Comparison of ENCODE assay signal across 15 cellular contexts in the genomic region with DNA sequence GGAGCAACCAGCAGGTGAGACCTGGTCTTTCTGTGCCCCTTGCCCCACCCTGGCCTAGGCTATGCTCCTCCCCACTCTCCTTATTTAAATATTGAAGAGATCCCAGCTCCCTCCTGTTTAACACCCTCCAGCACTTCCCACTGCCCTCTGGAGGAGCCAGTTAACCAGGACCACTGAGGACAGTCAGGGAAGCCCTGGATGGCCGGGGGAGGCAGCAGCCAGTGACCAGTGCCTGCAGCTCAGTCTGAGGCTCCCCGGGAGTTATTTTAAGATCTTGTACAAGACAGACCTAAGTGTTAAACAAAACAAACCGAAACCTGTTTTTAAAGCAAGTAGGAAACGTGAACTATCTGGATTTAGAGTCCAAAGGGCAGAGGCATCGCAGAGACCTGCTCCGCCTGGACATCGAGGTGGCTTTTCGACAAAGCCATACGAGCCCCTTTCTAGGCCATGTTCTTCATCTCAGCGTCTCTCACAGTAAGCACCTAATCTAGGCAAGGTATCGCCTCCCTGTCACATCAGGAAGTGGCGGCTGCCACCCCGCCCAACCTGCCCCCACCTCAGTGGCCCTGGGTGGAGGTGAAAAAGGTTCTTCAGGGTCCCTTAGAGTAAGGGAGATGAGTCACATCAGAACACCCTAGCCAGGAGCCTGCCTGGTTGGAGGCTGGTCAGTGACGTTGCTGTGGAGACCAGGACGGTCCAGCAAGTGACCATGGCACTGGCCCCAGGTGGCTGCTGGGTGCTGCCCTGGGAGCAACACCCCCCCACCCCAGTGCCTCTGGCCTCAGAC. TPM values are rescaled to one million over a fixed set of nuclear protein-coding genes. Genes with fewer than 3 reads are reported as not detected.
DNase-seq lines count a peak whose midpoint lies in the region; ATAC-seq and TF ChIP-seq lines count a peak whose summit lies in the region.
"Had no signal": no experiment of that assay in that cellular context is flagged by ENCODE, and none has a peak within 500 bp of the region (broad histone marks: within the 10 kb centered on the region; RNA-seq: fewer than 3 reads in every experiment).

No MANE protein-coding gene starts in this region.

- CTCF ChIA-PET in activated CD4-positive, alpha-beta memory T cell treated with anti-CD3 and anti-CD28 coated beads for 36 hours (lab: Charles Lee): interaction anchor here (5.4 kb wide), 1 partner anchor 170 kb away, joined by 111 read pairs; no protein-coding TSS in a partner anchor

- H3K27me3 ChIP-seq in Peyer's patch (no peaks in the 10 kb centered on the region), mesenchymal stem cell (ENCODE audit: control insufficient read depth in 1 of 2, insufficient read depth in 1 of 2, low read length in 2 of 2) (peaks cover 0 to 30% of the 10 kb centered on the region in 2 experiments)

- DNase-seq in activated T-cell treated with anti-CD3 and anti-CD28 coated beads for 1 hour (ENCODE audit: low read depth) (peak; percentile 20), immature natural killer cell (peak; percentile 83 to 84 (median 83)), Peyer's patch (no peak), mesenchymal stem cell (no peak)
- DNase-seq in activated T-cell treated with anti-CD3 and anti-CD28 coated beads, Interleukin-2, amount 50 U/mL, for 24 hours: no peak
- DNase-seq in activated CD4-positive, alpha-beta memory T cell treated with anti-CD3 and anti-CD28 coated beads for 36 hours: peak; percentile 12
- DNase-seq in stimulated activated CD8-positive, alpha-beta memory T cell treated with anti-CD3 and anti-CD28 coated beads, Interleukin-4, amount 100 ng/mL, for 1 hour (ENCODE audit: low read depth in 2 of 2, low spot score in 1 of 2): peak; percentile 31 to 42
- DNase-seq: ACHN, esophagus squamous epithelium, left ventricle myocardium inferior, NCI-H1048 had no signal

- WGBS in mesenchymal stem cell: 80% methylated on average over 13 of the region's 15 CpGs

- peaks cover 4% of the 10 kb centered on the region for H3K9me3 Mint-ChIP-seq in activated T-cell treated with anti-CD3 and anti-CD28 coated beads, Interleukin-2, amount 50 U/mL, for 24 hours
- H3K9me3 Mint-ChIP-seq in activated CD4-positive, alpha-beta memory T cell treated with anti-CD3 and anti-CD28 coated beads for 36 hours: peaks cover 6% of the 10 kb centered on the region
- H3K9me3 Mint-ChIP-seq in immature natural killer cell: peaks cover 0 to 10% (median 7%) of the 10 kb centered on the region in 6 donors

- H2BK5ac ChIP-seq in mesenchymal stem cell (ENCODE audit: low read depth, low read length, poor library complexity, severe bottlenecking): no peak overlapping the region

- H3K9me3 ChIP-seq in Peyer's patch: peaks cover 0 to under 1% (median 0%) of the 10 kb centered on the region in 4 donors
- peaks cover 4% of the 10 kb centered on the region for H3K9me3 ChIP-seq in mesenchymal stem cell (ENCODE audit: control insufficient read depth, low read length)

- no peak overlapping the region for H2BK15ac ChIP-seq in mesenchymal stem cell (ENCODE audit: low read depth, poor library complexity, severe bottlenecking)

- H4K8ac ChIP-seq in mesenchymal stem cell (ENCODE audit: low read length): no peak overlapping the region

- no peak overlapping the region for H4K91ac ChIP-seq in mesenchymal stem cell (ENCODE audit: low read length)

- H3K27ac Mint-ChIP-seq in activated T-cell treated with anti-CD3 and anti-CD28 coated beads, Interleukin-2, amount 50 U/mL, for 24 hours: no peak overlapping the region
- no peak overlapping the region for H3K27ac Mint-ChIP-seq in activated CD4-positive, alpha-beta memory T cell treated with anti-CD3 and anti-CD28 coated beads for 36 hours
- H3K27ac Mint-ChIP-seq in immature natural killer cell: peak overlapping the region; percentile 92 to 99 (median 96)
- H3K27ac Mint-ChIP-seq: activated naive CD8-positive, alpha-beta T cell had no signal

- H2BK12ac ChIP-seq in mesenchymal stem cell (ENCODE audit: low read length in 2 of 2): no peak overlapping the region

- no peak for TF ChIP-seq POLR2A in Peyer's patch (IDR thresholded peaks at IDR 0.05)

- no peak overlapping the region for H2AK5ac ChIP-seq in mesenchymal stem cell (ENCODE audit: low read length, severe bottlenecking)

- no peak overlapping the region for H3K18ac ChIP-seq in mesenchymal stem cell (ENCODE audit: low read depth in 1 of 2, low read length in 2 of 2)

- no peak overlapping the region for H2BK120ac ChIP-seq in mesenchymal stem cell (ENCODE audit: low read depth, low read length)

- no peak overlapping the region for H3K23ac ChIP-seq in mesenchymal stem cell (ENCODE audit: low read length in 2 of 2)

- H3K4me3 ChIP-seq in Peyer's patch (no peak overlapping the region), mesenchymal stem cell (ENCODE audit: insufficient read depth in 1 of 2, low read depth in 1 of 2, low read length in 2 of 2) (no peak overlapping the region)
- H3K4me3 ChIP-seq: esophagus squamous epithelium, left ventricle myocardium inferior had no signal

- H3K9ac ChIP-seq in mesenchymal stem cell (ENCODE audit: low read length): no peak overlapping the region

- no peaks in the 10 kb centered on the region for H3K79me1 ChIP-seq in mesenchymal stem cell (replicated peaks; ENCODE audit: low read length, poor library complexity, severe bottlenecking)

- no peak overlapping the region for H3K4me2 ChIP-seq in mesenchymal stem cell (ENCODE audit: low read length, poor library complexity, severe bottlenecking)

- TF ChIP-seq CTCF in Peyer's patch (IDR thresholded peaks at IDR 0.05): no peak

- ATAC-seq in GM21515 (IDR thresholded peaks at IDR 0.05; ENCODE audit: unreplicated experiment): no peak
- ATAC-seq: activated CD4-positive, CD25-positive, alpha-beta regulatory T cell treated with anti-CD3 and anti-CD28 coated beads, Interleukin-2, amount 50 U/mL, for 24 hours; Panc1 had no signal

- H3K4me3 Mint-ChIP-seq in activated T-cell treated with anti-CD3 and anti-CD28 coated beads, Interleukin-2, amount 50 U/mL, for 24 hours: no peak overlapping the region
- H3K4me3 Mint-ChIP-seq in activated CD4-positive, alpha-beta memory T cell treated with anti-CD3 and anti-CD28 coated beads for 36 hours: no peak overlapping the region
- H3K4me3 Mint-ChIP-seq in immature natural killer cell: peak overlapping the region; percentile 83 to 90 (median 86)
- H3K4me3 Mint-ChIP-seq: activated naive CD8-positive, alpha-beta T cell had no signal

- H3K36me3 ChIP-seq in Peyer's patch (no peaks in the 10 kb centered on the region), mesenchymal stem cell (ENCODE audit: control insufficient read depth in 1 of 2, insufficient read depth in 2 of 2, low read depth in 1 of 2, low read length in 2 of 2) (peaks cover 0 to 70% of the 10 kb centered on the region in 2 experiments)
- H3K36me3 ChIP-seq: left ventricle myocardium inferior had no signal

- H3K4me1 Mint-ChIP-seq in activated T-cell treated with anti-CD3 and anti-CD28 coated beads, Interleukin-2, amount 50 U/mL, for 24 hours (ENCODE audit: low read depth): peaks cover 33% of the 10 kb centered on the region
- peaks cover 26% of the 10 kb centered on the region for H3K4me1 Mint-ChIP-seq in activated CD4-positive, alpha-beta memory T cell treated with anti-CD3 and anti-CD28 coated beads for 36 hours (ENCODE audit: low read depth)
- peaks cover 67 to 68% of the 10 kb centered on the region in 2 donors for H3K4me1 Mint-ChIP-seq in immature natural killer cell

- peaks cover 21% of the 10 kb centered on the region for H3K27me3 Mint-ChIP-seq in activated T-cell treated with anti-CD3 and anti-CD28 coated beads, Interleukin-2, amount 50 U/mL, for 24 hours
- peaks cover 8% of the 10 kb centered on the region for H3K27me3 Mint-ChIP-seq in activated CD4-positive, alpha-beta memory T cell treated with anti-CD3 and anti-CD28 coated beads for 36 hours
- H3K27me3 Mint-ChIP-seq in immature natural killer cell (ENCODE audit: low read depth in 3 of 3): peaks cover 7 to 17% (median 11%) of the 10 kb centered on the region in 3 donors
- H3K27me3 Mint-ChIP-seq: activated naive CD8-positive, alpha-beta T cell had no signal

- H3K36me3 Mint-ChIP-seq in activated T-cell treated with anti-CD3 and anti-CD28 coated beads, Interleukin-2, amount 50 U/mL, for 24 hours (ENCODE audit: low read depth): no peaks in the 10 kb centered on the region
- no peaks in the 10 kb centered on the region for H3K36me3 Mint-ChIP-seq in activated CD4-positive, alpha-beta memory T cell treated with anti-CD3 and anti-CD28 coated beads for 36 hours
- H3K36me3 Mint-ChIP-seq in immature natural killer cell: peaks cover 1 to 7% (median 1%) of the 10 kb centered on the region in 3 donors

- no peak overlapping the region for H3K14ac ChIP-seq in mesenchymal stem cell (ENCODE audit: low read length in 2 of 2)

- POLR2A ChIA-PET in activated CD4-positive, alpha-beta memory T cell treated with anti-CD3 and anti-CD28 coated beads for 36 hours (lab: Charles Lee): no interaction called here

- H3K4me1 ChIP-seq in Peyer's patch (peaks cover 0 to 24% (median 4%) of the 10 kb centered on the region in 4 donors), mesenchymal stem cell (ENCODE audit: control insufficient read depth, insufficient read depth, low read depth, low read length) (peaks cover 27% of the 10 kb centered on the region)
- H3K4me1 ChIP-seq: left ventricle myocardium inferior had no signal

- H2AFZ ChIP-seq in mesenchymal stem cell (ENCODE audit: low read depth, low read length): no peak overlapping the region

- intact Hi-C loops in activated CD4-positive, alpha-beta memory T cell treated with anti-CD3 and anti-CD28 coated beads for 36 hours (cut with micrococcal nuclease): no loop called here

- H3K27ac ChIP-seq in Peyer's patch (peak overlapping the region in 1 of 4 donors; percentile 43), mesenchymal stem cell (ENCODE audit: low read length, poor library complexity, severe bottlenecking) (no peak overlapping the region)
- H3K27ac ChIP-seq: left ventricle myocardium inferior had no signal

- H3K4ac ChIP-seq in mesenchymal stem cell (ENCODE audit: low read depth in 1 of 2, low read length in 2 of 2): no peak overlapping the region

RNA-seq across cellular contexts. Expression of gene TRMU, which starts 35.3 kb away (rescaled TPM):
- 10 to 100 TPM; 61.3 to 63.2 TPM for total RNA-seq in activated CD4-positive, alpha-beta memory T cell treated with anti-CD3 and anti-CD28 coated beads for 36 hours
- 10 to 100 TPM; 12.3 to 18.5 (median 16.8) TPM for polyA plus RNA-seq in immature natural killer cell
- 100 to 1,000 TPM in 1 of 4 donors, 10 to 100 TPM in 3; 35.2 to 101 (median 83.3) TPM for total RNA-seq in Peyer's patch
- 15.7 TPM for polyA plus RNA-seq in mesenchymal stem cell (2013, experiment 1 of 2)
- polyA plus RNA-seq in mesenchymal stem cell (2013, experiment 2 of 2): 15.2 TPM

Comparison
In these comparisons a context has a peak if more than half of its experiments do, and no peak if none do; other contexts are left out.
1. DNase-seq: peak in activated T-cell treated with anti-CD3 and anti-CD28 coated beads for 1 hour (single experiment), activated CD4-positive, alpha-beta memory T cell treated with anti-CD3 and anti-CD28 coated beads for 36 hours (single experiment), immature natural killer cell (3 of 3) and stimulated activated CD8-positive, alpha-beta memory T cell treated with anti-CD3 and anti-CD28 coated beads, Interleukin-4, amount 100 ng/mL, for 1 hour (2 of 2); none in activated T-cell treated with anti-CD3 and anti-CD28 coated beads, Interleukin-2, amount 50 U/mL, for 24 hours (single experiment), Peyer's patch (0 of 3) and mesenchymal stem cell (single experiment).
2. H3K27ac Mint-ChIP-seq: peak in immature natural killer cell (6 of 6); none in activated T-cell treated with anti-CD3 and anti-CD28 coated beads, Interleukin-2, amount 50 U/mL, for 24 hours (single experiment) and activated CD4-positive, alpha-beta memory T cell treated with anti-CD3 and anti-CD28 coated beads for 36 hours (single experiment).
3. H3K4me3 Mint-ChIP-seq: peak in immature natural killer cell (5 of 5); none in activated T-cell treated with anti-CD3 and anti-CD28 coated beads, Interleukin-2, amount 50 U/mL, for 24 hours (single experiment) and activated CD4-positive, alpha-beta memory T cell treated with anti-CD3 and anti-CD28 coated beads for 36 hours (single experiment).